8 cellular contexts compared by ENCODE assay signal in genomic region chr2:85707304-85707703, GRCh38. TPM values are rescaled to one million over a fixed set of nuclear protein-coding genes. Genes with fewer than 3 reads are reported as not detected.
DNase-seq lines count a peak whose midpoint lies in the region; ATAC-seq, FAIRE-seq and TF ChIP-seq lines count a peak whose summit lies in the region.

No MANE protein-coding gene starts in this region.

- H3K9me3 Mint-ChIP-seq in natural killer cell: no peaks in the 10 kb centered on the region

- peaks cover 6 to 45% of the 10 kb centered on the region in 2 donors for H3K4me1 ChIP-seq in thoracic aorta (ENCODE audit: control insufficient read depth in 1 of 2, low read depth in 2 of 2)

- H3K27ac ChIP-seq in epithelial cell of prostate: no peak overlapping the region
- H3K27ac ChIP-seq in thoracic aorta: no peak overlapping the region

- DNase-seq in NCI-H748 treated with DMSO at 0.1 percent for 48 hours (lab: John Stamatoyannopoulos, UW): peak; percentile 22
- peak; percentile 40 to 55 for DNase-seq in activated CD4-positive, alpha-beta T cell treated with anti-CD3 and anti-CD28 coated beads, Interleukin-2, amount 50 U/mL, for 48 hours
- peak; percentile 86 for DNase-seq in epithelial cell of prostate (ENCODE audit: low read depth, low spot score)
- no peak for DNase-seq in natural killer cell
- DNase-seq in thoracic aorta (ENCODE audit: low spot score): no peak

- intact Hi-C loops in natural killer cell (cut with micrococcal nuclease): loop anchor here (1.0 to 5.0 kb wide), 3 partner anchors 28 to 375 kb away; no protein-coding TSS in a partner anchor

- H3K4me3 Mint-ChIP-seq in natural killer cell: peak overlapping the region; percentile 87

- peaks cover 51 to 52% of the 10 kb centered on the region in 2 donors for H3K4me1 Mint-ChIP-seq in natural killer cell

- TF ChIP-seq CTCF in GM12872 (IDR thresholded peaks at IDR 0.05; ENCODE audit: insufficient read depth, low read depth, low read length) (peak; percentile 84), natural killer cell (IDR thresholded peaks at IDR 0.05) (peak; percentile 75), thoracic aorta (IDR thresholded peaks at IDR 0.05) (peak; percentile 79)

- no peaks in the 10 kb centered on the region for H3K36me3 Mint-ChIP-seq in natural killer cell

- H3K9me3 ChIP-seq in thoracic aorta: no peaks in the 10 kb centered on the region

- no peaks in the 10 kb centered on the region for H3K27me3 Mint-ChIP-seq in natural killer cell (ENCODE audit: low read depth in 2 of 2)

- peak overlapping the region; percentile 93 to 96 for H3K27ac Mint-ChIP-seq in natural killer cell

- peak; percentile 97 for FAIRE-seq in A204.1 (lab: Jason Lieb, UNC)

- no peaks in the 10 kb centered on the region for H3K36me3 ChIP-seq in thoracic aorta

- H3K4me3 ChIP-seq in thoracic aorta: no peak overlapping the region

- no peaks in the 10 kb centered on the region for H3K27me3 ChIP-seq in thoracic aorta (replicated peaks; ENCODE audit: insufficient read depth)

- ATAC-seq in HG03469 (IDR thresholded peaks at IDR 0.05; ENCODE audit: unreplicated experiment) (peak; percentile 34), natural killer cell (peak; percentile 58 to 86 (median 66)), thoracic aorta (ENCODE audit: insufficient number of reproducible peaks, low FRiP score, low read depth) (peak; percentile 47)

RNA-seq across cellular contexts. Expression of gene GNLY, which starts 13.1 kb away (rescaled TPM):
- total RNA-seq in natural killer cell (1,000 to 10,000 TPM; 4,938 to 8,199 (median 6,542) TPM), thoracic aorta (1 to 10 TPM; 1.5 to 8.5 TPM)

RNA-seq across cellular contexts. Expression of gene SFTPB, which starts 39.3 kb away (rescaled TPM):
- total RNA-seq in natural killer cell (not detected), thoracic aorta (not detected)

RNA-seq across cellular contexts. Expression of gene ATOH8, which starts 46.5 kb away (rescaled TPM):
- total RNA-seq in natural killer cell (under 1 TPM in 1 of 3 donors, not detected in 2; 0.23 TPM), thoracic aorta (100 to 1,000 TPM in 1 of 2 donors, 10 to 100 TPM in 1; 78.4 to 207 TPM)

Comparison
In these comparisons a context has a peak if more than half of its experiments do, and no peak if none do; other contexts are left out.
1. DNase-seq: peak in NCI-H748 treated with DMSO at 0.1 percent for 48 hours (single experiment), activated CD4-positive, alpha-beta T cell treated with anti-CD3 and anti-CD28 coated beads, Interleukin-2, amount 50 U/mL, for 48 hours (2 of 2) and epithelial cell of prostate (single experiment); none in natural killer cell (single experiment) and thoracic aorta (single experiment).
2. RNA of gene GNLY, which starts 13.1 kb away (total RNA-seq): 4,938 to 8,199 TPM in natural killer cell; 1.5 to 8.5 TPM in thoracic aorta; every median in the first group is over 100 times any median in the second.
3. RNA of gene ATOH8, which starts 46.5 kb away (total RNA-seq): 78.4 to 207 TPM in thoracic aorta; 0.23 TPM in natural killer cell; every median in the first group is over 10 times any median in the second.
4. Peak in every context shown above with its lines, with median percentiles within 50 percentile points of each other: CTCF ChIP-seq and ATAC-seq.